Comparison of ENCODE assay signal across 20 cellular contexts in the genomic region with DNA sequence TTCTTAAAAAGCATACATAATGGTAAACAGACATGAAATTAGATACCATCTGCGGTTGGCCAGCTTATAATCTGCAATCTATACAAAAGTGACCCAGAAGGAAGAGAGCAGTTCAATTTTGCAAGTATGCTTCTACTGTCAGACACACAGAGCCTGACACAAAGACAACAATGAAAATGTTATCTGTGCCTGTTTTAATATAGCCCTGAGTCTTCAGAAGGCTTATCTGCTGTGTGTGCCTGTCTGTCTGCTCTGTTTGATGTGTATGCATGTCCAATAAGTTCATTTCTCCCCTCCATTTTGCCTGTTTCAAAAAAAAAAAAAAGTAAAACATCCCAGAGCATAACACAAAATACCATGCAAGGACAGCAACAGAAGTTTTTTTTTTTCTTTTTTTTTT.
"Had no signal": no experiment of that assay in that cellular context is flagged by ENCODE, and none has a peak within 500 bp of the region (broad histone marks: within the 10 kb centered on the region; RNA-seq: fewer than 3 reads in every experiment).

No MANE protein-coding gene starts in this region.

- H3K27me3 Mint-ChIP-seq: type B pancreatic cell had no signal

- H3K4me3 Mint-ChIP-seq: activated CD4-positive, alpha-beta memory T cell treated with anti-CD3 and anti-CD28 coated beads for 36 hours; activated naive CD4-positive, alpha-beta T cell treated with anti-CD3 and anti-CD28 coated beads, Interleukin-2, amount 10 ng/mL, durations not matched to agents 7 days and 5 days; natural killer cell; stimulated activated effector memory CD8-positive, alpha-beta T cell treated with anti-CD3 and anti-CD28 coated beads, Interleukin-12 subunit alpha, Interleukin-12 subunit beta, amount 100 ng/mL, for 72 hours; type B pancreatic cell had no signal

- H3K27me3 ChIP-seq: foreskin keratinocyte, stomach, testis had no signal

- DNase-seq: activated CD4-positive, alpha-beta memory T cell treated with anti-CD3 and anti-CD28 coated beads for 36 hours; activated CD4-positive, alpha-beta T cell treated with anti-CD3 and anti-CD28 coated beads for 48 hours; activated CD4-positive, CD25-positive, alpha-beta regulatory T cell; activated effector memory CD4-positive, alpha-beta T cell treated with anti-CD3 and anti-CD28 coated beads, Interleukin-2, amount 50 U/mL, for 16 hours; activated naive CD4-positive, alpha-beta T cell treated with anti-CD3 and anti-CD28 coated beads, Interleukin-2, amount 10 ng/mL, durations not matched to agents 7 days and 5 days; activated T-cell treated with anti-CD3 and anti-CD28 coated beads, Interleukin-2, amount 50 U/mL, for 48 hours; amygdala; cortex of kidney; erythroblast; foreskin keratinocyte; hippocampal formation; kidney glomerular epithelial cell; left lung; midbrain; natural killer cell; stimulated activated CD4-positive, alpha-beta T cell treated with anti-CD3 and anti-CD28 coated beads, Interleukin-12 subunit alpha, Interleukin-12 subunit beta, amount 100 ng/mL, for 4 hours; stomach; testis had no signal

- H3K9me3 Mint-ChIP-seq: activated CD4-positive, alpha-beta memory T cell treated with anti-CD3 and anti-CD28 coated beads for 36 hours; activated naive CD4-positive, alpha-beta T cell treated with anti-CD3 and anti-CD28 coated beads, Interleukin-2, amount 10 ng/mL, durations not matched to agents 7 days and 5 days; natural killer cell had no signal

- H3K36me3 Mint-ChIP-seq: activated CD4-positive, alpha-beta memory T cell treated with anti-CD3 and anti-CD28 coated beads for 36 hours; activated naive CD4-positive, alpha-beta T cell treated with anti-CD3 and anti-CD28 coated beads, Interleukin-2, amount 10 ng/mL, durations not matched to agents 7 days and 5 days; natural killer cell; stimulated activated effector memory CD8-positive, alpha-beta T cell treated with anti-CD3 and anti-CD28 coated beads, Interleukin-12 subunit alpha, Interleukin-12 subunit beta, amount 100 ng/mL, for 72 hours; type B pancreatic cell had no signal

- H3K4me1 Mint-ChIP-seq: activated naive CD4-positive, alpha-beta T cell treated with anti-CD3 and anti-CD28 coated beads, Interleukin-2, amount 10 ng/mL, durations not matched to agents 7 days and 5 days; stimulated activated effector memory CD8-positive, alpha-beta T cell treated with anti-CD3 and anti-CD28 coated beads, Interleukin-12 subunit alpha, Interleukin-12 subunit beta, amount 100 ng/mL, for 72 hours had no signal

- H3K36me3 ChIP-seq: left lung, stomach had no signal

- H3K4me1 ChIP-seq: foreskin keratinocyte, left lung, testis had no signal

- H3K27ac Mint-ChIP-seq: activated CD4-positive, alpha-beta memory T cell treated with anti-CD3 and anti-CD28 coated beads for 36 hours; activated naive CD4-positive, alpha-beta T cell treated with anti-CD3 and anti-CD28 coated beads, Interleukin-2, amount 10 ng/mL, durations not matched to agents 7 days and 5 days; natural killer cell; stimulated activated effector memory CD8-positive, alpha-beta T cell treated with anti-CD3 and anti-CD28 coated beads, Interleukin-12 subunit alpha, Interleukin-12 subunit beta, amount 100 ng/mL, for 72 hours; type B pancreatic cell had no signal

- H3K27ac ChIP-seq: foreskin keratinocyte, testis had no signal

- ATAC-seq: foreskin keratinocyte; stimulated activated effector memory CD8-positive, alpha-beta T cell treated with anti-CD3 and anti-CD28 coated beads, Interleukin-12 subunit alpha, Interleukin-12 subunit beta, amount 100 ng/mL, for 72 hours had no signal

- H3K4me3 ChIP-seq: left lung, stomach, testis had no signal

- H3K9me3 ChIP-seq: left lung, stomach, testis had no signal
